Comparison of ENCODE assay signal across 1 cellular context in the genomic region with DNA sequence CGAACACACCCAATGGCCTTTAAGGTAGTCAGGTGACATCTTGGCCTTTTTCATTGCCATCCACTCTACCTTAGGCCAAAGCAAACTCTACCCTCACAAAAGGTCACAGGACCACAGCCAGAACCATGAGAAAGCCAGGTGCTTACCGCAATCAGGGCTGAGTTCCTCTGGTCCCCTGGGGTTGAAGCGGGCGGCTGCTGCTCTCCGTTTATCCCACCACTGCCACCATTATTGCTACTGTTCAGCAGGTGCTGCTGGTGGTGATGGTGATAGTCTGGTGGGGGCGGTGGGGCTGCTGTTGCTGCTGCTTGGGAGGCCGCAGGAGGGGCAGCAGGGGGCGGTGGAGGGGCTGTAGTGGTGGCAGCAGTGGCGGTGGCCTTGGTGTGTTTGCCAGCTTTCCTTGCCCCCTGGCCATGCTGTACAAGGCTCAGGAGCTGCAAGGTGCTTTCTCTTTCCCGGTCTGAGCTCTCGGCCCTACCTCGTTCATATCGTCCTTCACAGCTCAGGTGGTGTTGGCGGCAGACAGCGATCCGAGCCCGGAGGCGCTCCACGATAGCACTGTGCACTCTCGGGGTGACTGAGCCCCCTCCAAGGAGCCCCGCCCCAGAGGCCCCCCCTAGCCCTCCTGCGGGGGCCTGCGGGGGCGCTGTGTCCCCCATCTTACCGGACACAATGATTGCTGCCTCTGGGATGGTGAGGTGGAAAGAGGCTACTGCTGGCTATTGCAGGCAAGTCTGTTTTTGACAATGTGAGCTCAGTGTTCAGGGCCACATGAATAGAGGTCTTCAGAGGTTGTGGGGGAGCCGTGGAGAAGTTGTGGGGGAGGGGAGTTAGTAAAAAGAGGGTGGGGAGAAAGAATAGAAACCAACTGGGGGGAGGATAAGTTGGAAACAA.
A peak's percentile ranks its signal among the peaks of the same experiment; 100 is the strongest.
TF ChIP-seq lines count a peak whose summit lies in the region.

No MANE protein-coding gene starts in this region.

TF ChIP-seq in GM12878, 131 proteins besides CTCF, POLR2A, EP300 and RAD21 (continued from another document):
- TF ChIP-seq, protein P1, sequence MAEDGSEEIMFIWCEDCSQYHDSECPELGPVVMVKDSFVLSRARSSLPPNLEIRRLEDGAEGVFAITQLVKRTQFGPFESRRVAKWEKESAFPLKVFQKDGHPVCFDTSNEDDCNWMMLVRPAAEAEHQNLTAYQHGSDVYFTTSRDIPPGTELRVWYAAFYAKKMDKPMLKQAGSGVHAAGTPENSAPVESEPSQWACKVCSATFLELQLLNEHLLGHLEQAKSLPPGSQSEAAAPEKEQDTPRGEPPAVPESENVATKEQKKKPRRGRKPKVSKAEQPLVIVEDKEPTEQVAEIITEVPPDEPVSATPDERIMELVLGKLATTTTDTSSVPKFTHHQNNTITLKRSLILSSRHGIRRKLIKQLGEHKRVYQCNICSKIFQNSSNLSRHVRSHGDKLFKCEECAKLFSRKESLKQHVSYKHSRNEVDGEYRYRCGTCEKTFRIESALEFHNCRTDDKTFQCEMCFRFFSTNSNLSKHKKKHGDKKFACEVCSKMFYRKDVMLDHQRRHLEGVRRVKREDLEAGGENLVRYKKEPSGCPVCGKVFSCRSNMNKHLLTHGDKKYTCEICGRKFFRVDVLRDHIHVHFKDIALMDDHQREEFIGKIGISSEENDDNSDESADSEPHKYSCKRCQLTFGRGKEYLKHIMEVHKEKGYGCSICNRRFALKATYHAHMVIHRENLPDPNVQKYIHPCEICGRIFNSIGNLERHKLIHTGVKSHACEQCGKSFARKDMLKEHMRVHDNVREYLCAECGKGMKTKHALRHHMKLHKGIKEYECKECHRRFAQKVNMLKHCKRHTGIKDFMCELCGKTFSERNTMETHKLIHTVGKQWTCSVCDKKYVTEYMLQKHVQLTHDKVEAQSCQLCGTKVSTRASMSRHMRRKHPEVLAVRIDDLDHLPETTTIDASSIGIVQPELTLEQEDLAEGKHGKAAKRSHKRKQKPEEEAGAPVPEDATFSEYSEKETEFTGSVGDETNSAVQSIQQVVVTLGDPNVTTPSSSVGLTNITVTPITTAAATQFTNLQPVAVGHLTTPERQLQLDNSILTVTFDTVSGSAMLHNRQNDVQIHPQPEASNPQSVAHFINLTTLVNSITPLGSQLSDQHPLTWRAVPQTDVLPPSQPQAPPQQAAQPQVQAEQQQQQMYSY (CRISPR knock-in tag; IDR thresholded peaks at IDR 0.05), result no peak
- TF ChIP-seq SMARCA5 (IDR thresholded peaks at IDR 0.05) (peak; percentile 49; the same call in 1 of the 2 replicates), HDAC2 (IDR thresholded peaks at IDR 0.05) (no peak), NR2C1 (IDR thresholded peaks at IDR 0.05) (no peak), CBX3 (IDR thresholded peaks at IDR 0.05; ENCODE audit: borderline replicate concordance, low read depth) (no peak), GATAD2B (conservative IDR thresholded peaks at IDR 0.05; ENCODE audit: low read depth) (peak; percentile 21; the same call in 1 of the 2 replicates), HCFC1 (IDR thresholded peaks at IDR 0.05; ENCODE audit: low read length) (peak; percentile 27; the same call in 1 of the 2 replicates), RCOR1 (conservative IDR thresholded peaks at IDR 0.05; ENCODE audit: low read depth, low read length) (no peak), PAX8 (IDR thresholded peaks at IDR 0.05) (no peak), BCL11A (IDR thresholded peaks at IDR 0.05; ENCODE audit: low read depth, low read length) (no peak), ZNF384 (IDR thresholded peaks at IDR 0.05; ENCODE audit: borderline replicate concordance, low read depth, low read length) (no peak), RELA (IDR thresholded peaks at IDR 0.05; ENCODE audit: borderline replicate concordance, partially characterized antibody) (no peak), NFXL1 (IDR thresholded peaks at IDR 0.05; ENCODE audit: borderline replicate concordance) (no peak), IRF4 (IDR thresholded peaks at IDR 0.05; ENCODE audit: low read depth, low read length) (no peak), ASH2L (IDR thresholded peaks at IDR 0.05; ENCODE audit: borderline replicate concordance, low read depth) (0 out of 2 replicates have a peak, but pooled peaks have one; percentile 28), KDM1A (IDR thresholded peaks at IDR 0.05; ENCODE audit: borderline replicate concordance) (no peak), SMC3 (IDR thresholded peaks at IDR 0.05; ENCODE audit: borderline replicate concordance, low read length) (0 out of 2 replicates have a peak, but pooled peaks have one; percentile 14), MTA2 (IDR thresholded peaks at IDR 0.05; ENCODE audit: low read depth) (no peak), RB1 (IDR thresholded peaks at IDR 0.05; ENCODE audit: borderline replicate concordance) (no peak), MTA3 (IDR thresholded peaks at IDR 0.05; ENCODE audit: borderline replicate concordance, low read length) (peak; percentile 35; the same call in 1 of the 2 replicates), SMAD5 (IDR thresholded peaks at IDR 0.05; ENCODE audit: low read depth) (no peak), CBX5 (IDR thresholded peaks at IDR 0.05; ENCODE audit: low read depth) (no peak), RUNX3 (IDR thresholded peaks at IDR 0.05; ENCODE audit: low read length) (peak; percentile 73), KAT2A (conservative IDR thresholded peaks at IDR 0.05; ENCODE audit: control insufficient read depth, low read depth, low read length) (no peak), CREB1 (IDR thresholded peaks at IDR 0.05; ENCODE audit: low read depth) (peak; percentile 47; the same call in 1 of the 2 replicates), SUZ12 (IDR thresholded peaks at IDR 0.05; ENCODE audit: unreplicated experiment) (no peak)
- TF ChIP-seq, protein P2, sequence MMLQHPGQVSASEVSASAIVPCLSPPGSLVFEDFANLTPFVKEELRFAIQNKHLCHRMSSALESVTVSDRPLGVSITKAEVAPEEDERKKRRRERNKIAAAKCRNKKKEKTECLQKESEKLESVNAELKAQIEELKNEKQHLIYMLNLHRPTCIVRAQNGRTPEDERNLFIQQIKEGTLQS (IDR thresholded peaks at IDR 0.05; ENCODE audit: borderline replicate concordance, extremely low read depth, low read depth, low read length), result no peak
- TF ChIP-seq, protein P3, sequence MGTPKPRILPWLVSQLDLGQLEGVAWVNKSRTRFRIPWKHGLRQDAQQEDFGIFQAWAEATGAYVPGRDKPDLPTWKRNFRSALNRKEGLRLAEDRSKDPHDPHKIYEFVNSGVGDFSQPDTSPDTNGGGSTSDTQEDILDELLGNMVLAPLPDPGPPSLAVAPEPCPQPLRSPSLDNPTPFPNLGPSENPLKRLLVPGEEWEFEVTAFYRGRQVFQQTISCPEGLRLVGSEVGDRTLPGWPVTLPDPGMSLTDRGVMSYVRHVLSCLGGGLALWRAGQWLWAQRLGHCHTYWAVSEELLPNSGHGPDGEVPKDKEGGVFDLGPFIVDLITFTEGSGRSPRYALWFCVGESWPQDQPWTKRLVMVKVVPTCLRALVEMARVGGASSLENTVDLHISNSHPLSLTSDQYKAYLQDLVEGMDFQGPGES (IDR thresholded peaks at IDR 0.05), result no peak
- TF ChIP-seq, protein P4, sequence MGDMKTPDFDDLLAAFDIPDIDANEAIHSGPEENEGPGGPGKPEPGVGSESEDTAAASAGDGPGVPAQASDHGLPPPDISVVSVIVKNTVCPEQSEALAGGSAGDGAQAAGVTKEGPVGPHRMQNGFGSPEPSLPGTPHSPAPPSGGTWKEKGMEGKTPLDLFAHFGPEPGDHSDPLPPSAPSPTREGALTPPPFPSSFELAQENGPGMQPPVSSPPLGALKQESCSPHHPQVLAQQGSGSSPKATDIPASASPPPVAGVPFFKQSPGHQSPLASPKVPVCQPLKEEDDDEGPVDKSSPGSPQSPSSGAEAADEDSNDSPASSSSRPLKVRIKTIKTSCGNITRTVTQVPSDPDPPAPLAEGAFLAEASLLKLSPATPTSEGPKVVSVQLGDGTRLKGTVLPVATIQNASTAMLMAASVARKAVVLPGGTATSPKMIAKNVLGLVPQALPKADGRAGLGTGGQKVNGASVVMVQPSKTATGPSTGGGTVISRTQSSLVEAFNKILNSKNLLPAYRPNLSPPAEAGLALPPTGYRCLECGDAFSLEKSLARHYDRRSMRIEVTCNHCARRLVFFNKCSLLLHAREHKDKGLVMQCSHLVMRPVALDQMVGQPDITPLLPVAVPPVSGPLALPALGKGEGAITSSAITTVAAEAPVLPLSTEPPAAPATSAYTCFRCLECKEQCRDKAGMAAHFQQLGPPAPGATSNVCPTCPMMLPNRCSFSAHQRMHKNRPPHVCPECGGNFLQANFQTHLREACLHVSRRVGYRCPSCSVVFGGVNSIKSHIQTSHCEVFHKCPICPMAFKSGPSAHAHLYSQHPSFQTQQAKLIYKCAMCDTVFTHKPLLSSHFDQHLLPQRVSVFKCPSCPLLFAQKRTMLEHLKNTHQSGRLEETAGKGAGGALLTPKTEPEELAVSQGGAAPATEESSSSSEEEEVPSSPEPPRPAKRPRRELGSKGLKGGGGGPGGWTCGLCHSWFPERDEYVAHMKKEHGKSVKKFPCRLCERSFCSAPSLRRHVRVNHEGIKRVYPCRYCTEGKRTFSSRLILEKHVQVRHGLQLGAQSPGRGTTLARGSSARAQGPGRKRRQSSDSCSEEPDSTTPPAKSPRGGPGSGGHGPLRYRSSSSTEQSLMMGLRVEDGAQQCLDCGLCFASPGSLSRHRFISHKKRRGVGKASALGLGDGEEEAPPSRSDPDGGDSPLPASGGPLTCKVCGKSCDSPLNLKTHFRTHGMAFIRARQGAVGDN (IDR thresholded peaks at IDR 0.05), result no peak
- TF ChIP-seq, protein P5, sequence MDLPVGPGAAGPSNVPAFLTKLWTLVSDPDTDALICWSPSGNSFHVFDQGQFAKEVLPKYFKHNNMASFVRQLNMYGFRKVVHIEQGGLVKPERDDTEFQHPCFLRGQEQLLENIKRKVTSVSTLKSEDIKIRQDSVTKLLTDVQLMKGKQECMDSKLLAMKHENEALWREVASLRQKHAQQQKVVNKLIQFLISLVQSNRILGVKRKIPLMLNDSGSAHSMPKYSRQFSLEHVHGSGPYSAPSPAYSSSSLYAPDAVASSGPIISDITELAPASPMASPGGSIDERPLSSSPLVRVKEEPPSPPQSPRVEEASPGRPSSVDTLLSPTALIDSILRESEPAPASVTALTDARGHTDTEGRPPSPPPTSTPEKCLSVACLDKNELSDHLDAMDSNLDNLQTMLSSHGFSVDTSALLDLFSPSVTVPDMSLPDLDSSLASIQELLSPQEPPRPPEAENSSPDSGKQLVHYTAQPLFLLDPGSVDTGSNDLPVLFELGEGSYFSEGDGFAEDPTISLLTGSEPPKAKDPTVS (IDR thresholded peaks at IDR 0.05; ENCODE audit: low read depth, low read length), result no peak
